Comparison of ENCODE assay signal across 35 cellular contexts in the genomic region with DNA sequence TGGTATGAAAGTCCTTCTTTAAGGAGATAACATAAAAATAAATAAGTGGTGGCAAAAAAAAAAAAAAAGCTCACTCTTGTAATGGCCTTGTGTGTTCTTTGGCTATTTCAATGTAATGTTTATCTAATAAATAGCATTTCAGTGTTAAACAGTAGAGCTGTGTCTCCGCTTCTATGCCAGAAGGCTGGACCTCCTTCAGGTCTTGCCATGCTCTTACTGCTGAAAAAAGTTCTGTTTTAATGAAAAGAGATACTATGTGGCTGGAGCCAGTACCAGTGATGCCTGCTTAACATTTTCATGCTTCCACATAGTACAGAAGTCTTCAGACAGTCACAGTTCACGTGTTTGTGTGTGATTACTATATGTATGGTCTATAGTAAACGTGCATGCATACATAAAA.
"Had no signal": no experiment of that assay in that cellular context is flagged by ENCODE, and none has a peak within 500 bp of the region (broad histone marks: within the 10 kb centered on the region; RNA-seq: fewer than 3 reads in every experiment).

No MANE protein-coding gene starts in this region.

- H3K36me3 ChIP-seq: MG63 had no signal

- H3K27me3 ChIP-seq: MG63 had no signal

- H3K9ac ChIP-seq: KMS-11 had no signal

- H3K4me2 ChIP-seq: KMS-11 had no signal

- DNase-seq: Karpas-422, Kasumi-1, KG1, MG63, MM.1S, MV-4-11, NCI-H1048, NCI-H1092, NCI-H1092 treated with DMSO at 0.1 percent for 48 hours, NCI-H1105, NCI-H1105 treated with DMSO at 0.1 percent for 48 hours, NCI-H1417, NCI-H1417 treated with DMSO at 0.1 percent for 48 hours, NCI-H1436, NCI-H1436 treated with DMSO at 0.1 percent for 48 hours, NCI-H146, NCI-H1694, NCI-H1694 treated with DMSO at 0.1 percent for 48 hours, NCI-H187, NCI-H1930, NCI-H2029, NCI-H2029 treated with DMSO at 0.1 percent for 48 hours, NCI-H2081, NCI-H2081 treated with DMSO at 0.1 percent for 48 hours, NCI-H2107, NCI-H2171, NCI-H2171 treated with DMSO at 0.1 percent for 48 hours, NCI-H2227 treated with DMSO at 0.1 percent for 48 hours, NCI-H226, NCI-H345, NCI-H446, NCI-H446 treated with DMSO at 0.1 percent for 48 hours, NCI-H510A, NCI-H510A treated with DMSO at 0.1 percent for 48 hours had no signal

- H3K4me3 ChIP-seq: MG63 had no signal

- H3K27ac ChIP-seq: KMS-11 had no signal
